Comparison of ENCODE assay signal across 16 cellular contexts in the genomic region with DNA sequence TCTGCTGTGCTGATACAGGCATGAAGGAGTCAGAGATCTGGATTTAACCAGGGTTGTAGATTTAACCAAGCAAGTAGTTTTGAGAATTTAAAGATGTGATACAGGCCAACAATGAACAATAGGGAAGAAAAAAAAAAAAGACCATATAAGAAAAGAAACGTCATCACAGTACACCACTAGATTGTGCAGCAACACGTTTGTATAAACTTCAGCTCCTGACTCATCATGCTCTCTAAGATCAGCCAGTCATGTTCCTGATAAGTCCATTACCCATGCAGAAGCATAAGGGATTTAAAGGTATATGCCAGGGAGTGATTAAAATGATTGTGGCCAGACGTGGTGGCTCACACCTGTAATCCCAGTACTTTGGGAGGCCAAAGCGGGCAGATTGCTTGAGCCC. TPM values are rescaled to one million over a fixed set of nuclear protein-coding genes. Genes with fewer than 3 reads are reported as not detected.
DNase-seq lines count a peak whose midpoint lies in the region; ATAC-seq and TF ChIP-seq lines count a peak whose summit lies in the region.
"Had no signal": no experiment of that assay in that cellular context is flagged by ENCODE, and none has a peak within 500 bp of the region (broad histone marks: within the 10 kb centered on the region; RNA-seq: fewer than 3 reads in every experiment).

No MANE protein-coding gene starts in this region.

- no peak overlapping the region for H3K9ac ChIP-seq in BLaER1 treated with 17β-estradiol and CSF1 and Interleukin-3, amounts not matched to agents 10 nM and 100 nM

- CTCF ChIA-PET in activated naive CD4-positive, alpha-beta T cell treated with anti-CD3 and anti-CD28 coated beads for 36 hours (lab: Charles Lee): interaction anchor here (0.9 kb wide), 1 partner anchor 9 kb away, joined by 4 read pairs; no protein-coding TSS in a partner anchor

- H3K27me3 Mint-ChIP-seq in activated naive CD4-positive, alpha-beta T cell treated with anti-CD3 and anti-CD28 coated beads for 36 hours (ENCODE audit: low read depth): peaks cover 22% of the 10 kb centered on the region

- intact Hi-C loops in posterior vena cava (cut with DNase I): no loop called here
- intact Hi-C loops in activated naive CD4-positive, alpha-beta T cell treated with anti-CD3 and anti-CD28 coated beads for 36 hours (cut with micrococcal nuclease): no loop called here

- no peak overlapping the region for H3K27ac ChIP-seq in BLaER1 treated with 17β-estradiol and CSF1 and Interleukin-3, amounts not matched to agents 10 nM and 100 nM

- H3K4me3 ChIP-seq in BLaER1 treated with 17β-estradiol and CSF1 and Interleukin-3, amounts not matched to agents 10 nM and 100 nM: no peak overlapping the region
- no peak overlapping the region for H3K4me3 ChIP-seq in astrocyte of the spinal cord (ENCODE audit: low read depth, low read length)

- ATAC-seq in HG03135 (IDR thresholded peaks at IDR 0.05; ENCODE audit: unreplicated experiment): no peak
- ATAC-seq in GM18870 (IDR thresholded peaks at IDR 0.05; ENCODE audit: unreplicated experiment): no peak
- ATAC-seq: stimulated activated naive CD8-positive, alpha-beta T cell treated with anti-CD3 and anti-CD28 coated beads, Interleukin-15, amount 100 ng/mL, for 72 hours had no signal

- H3K4me3 Mint-ChIP-seq in activated naive CD4-positive, alpha-beta T cell treated with anti-CD3 and anti-CD28 coated beads for 36 hours: no peak overlapping the region
- H3K4me3 Mint-ChIP-seq: activated CD4-positive, alpha-beta T cell treated with anti-CD3 and anti-CD28 coated beads, Interleukin-2, amount 10 ng/mL, durations not matched to agents 7 days and 5 days; CD14-positive monocyte; stimulated activated naive CD8-positive, alpha-beta T cell treated with anti-CD3 and anti-CD28 coated beads, Interleukin-15, amount 100 ng/mL, for 72 hours had no signal

- H3K36me3 ChIP-seq in BLaER1 treated with 17β-estradiol and CSF1 and Interleukin-3, amounts not matched to agents 10 nM and 100 nM: no peaks in the 10 kb centered on the region

- H3K27me3 ChIP-seq in BLaER1 treated with 17β-estradiol and CSF1 and Interleukin-3, amounts not matched to agents 10 nM and 100 nM: no peaks in the 10 kb centered on the region

- no peaks in the 10 kb centered on the region for H3K36me3 Mint-ChIP-seq in activated naive CD4-positive, alpha-beta T cell treated with anti-CD3 and anti-CD28 coated beads for 36 hours (ENCODE audit: low read depth)
- H3K36me3 Mint-ChIP-seq: CD14-positive monocyte had no signal

- DNase-seq in M059J (ENCODE audit: low read depth) (peak; percentile 76), astrocyte of the spinal cord (ENCODE audit: low read depth, low spot score) (peak; percentile 72), hepatic stellate cell (ENCODE audit: low spot score) (peak; percentile 8), posterior vena cava (ENCODE audit: low spot score) (no peak)
- DNase-seq in activated naive CD4-positive, alpha-beta T cell treated with anti-CD3 and anti-CD28 coated beads for 36 hours: no peak
- DNase-seq: activated CD4-positive, alpha-beta T cell treated with anti-CD3 and anti-CD28 coated beads, Interleukin-2, amount 10 ng/mL, durations not matched to agents 7 days and 5 days; KG1; kidney glomerular epithelial cell; NCI-H2081 treated with DMSO at 0.1 percent for 48 hours; stimulated activated naive CD8-positive, alpha-beta T cell treated with anti-CD3 and anti-CD28 coated beads, Interleukin-15, amount 100 ng/mL, for 72 hours; T-helper 1 cell had no signal

- no peaks in the 10 kb centered on the region for H3K4me1 Mint-ChIP-seq in activated naive CD4-positive, alpha-beta T cell treated with anti-CD3 and anti-CD28 coated beads for 36 hours (ENCODE audit: low read depth)
- H3K4me1 Mint-ChIP-seq: activated CD4-positive, alpha-beta T cell treated with anti-CD3 and anti-CD28 coated beads, Interleukin-2, amount 10 ng/mL, durations not matched to agents 7 days and 5 days; stimulated activated naive CD8-positive, alpha-beta T cell treated with anti-CD3 and anti-CD28 coated beads, Interleukin-15, amount 100 ng/mL, for 72 hours had no signal

- no peak overlapping the region for H3K27ac Mint-ChIP-seq in activated naive CD4-positive, alpha-beta T cell treated with anti-CD3 and anti-CD28 coated beads for 36 hours
- H3K27ac Mint-ChIP-seq: activated CD4-positive, alpha-beta T cell treated with anti-CD3 and anti-CD28 coated beads, Interleukin-2, amount 10 ng/mL, durations not matched to agents 7 days and 5 days; CD14-positive monocyte; stimulated activated naive CD8-positive, alpha-beta T cell treated with anti-CD3 and anti-CD28 coated beads, Interleukin-15, amount 100 ng/mL, for 72 hours had no signal

- H3K4me1 ChIP-seq in BLaER1 treated with 17β-estradiol and CSF1 and Interleukin-3, amounts not matched to agents 10 nM and 100 nM: peaks cover 8 to 15% (median 10%) of the 10 kb centered on the region in 10 experiments; a peak in 18 of 20 replicates

- H3K9me3 Mint-ChIP-seq in activated naive CD4-positive, alpha-beta T cell treated with anti-CD3 and anti-CD28 coated beads for 36 hours: no peaks in the 10 kb centered on the region
- H3K9me3 Mint-ChIP-seq: activated CD4-positive, alpha-beta T cell treated with anti-CD3 and anti-CD28 coated beads, Interleukin-2, amount 10 ng/mL, durations not matched to agents 7 days and 5 days; stimulated activated naive CD8-positive, alpha-beta T cell treated with anti-CD3 and anti-CD28 coated beads, Interleukin-15, amount 100 ng/mL, for 72 hours had no signal

- no peak for TF ChIP-seq CTCF in astrocyte of the spinal cord (IDR thresholded peaks at IDR 0.05; ENCODE audit: low read depth, low read length)

- H3K9me3 ChIP-seq in BLaER1 treated with 17β-estradiol and CSF1 and Interleukin-3, amounts not matched to agents 10 nM and 100 nM (replicated peaks in 1 of 11): no peaks in the 10 kb centered on the region; a peak in 1 of 22 replicates

- peak overlapping the region; percentile 25 to 65 (median 44); a peak in 19 of 22 replicates for H3K4me2 ChIP-seq in BLaER1 treated with 17β-estradiol and CSF1 and Interleukin-3, amounts not matched to agents 10 nM and 100 nM

- in situ Hi-C loops in astrocyte of the spinal cord (cut with HindIII; ENCODE audit: low sequenced_read_pairs): no loop called here

- H4K20me1 ChIP-seq in BLaER1 treated with 17β-estradiol and CSF1 and Interleukin-3, amounts not matched to agents 10 nM and 100 nM: no peaks in the 10 kb centered on the region

RNA-seq across cellular contexts. Expression of a gene that starts 22.3 kb away (rescaled TPM):
- not detected in 2 replicates for total RNA-seq in M059J (2014; rRNA removed; shearing (Covaris generic))
- under 1 TPM in 1 of 2 donors, not detected in 1; 0.74 TPM for total RNA-seq in posterior vena cava
- not detected for total RNA-seq in activated naive CD4-positive, alpha-beta T cell treated with anti-CD3 and anti-CD28 coated beads for 36 hours
- total RNA-seq: activated CD4-positive, alpha-beta T cell treated with anti-CD3 and anti-CD28 coated beads, Interleukin-2, amount 10 ng/mL, durations not matched to agents 7 days and 5 days had no signal

RNA-seq across cellular contexts. Expression of a gene that starts 32.8 kb away (rescaled TPM):
- 0.42 TPM in 1 of 2 replicates, not detected in the other for total RNA-seq in M059J (2014; rRNA removed; shearing (Covaris generic))
- total RNA-seq in posterior vena cava: under 1 TPM in 1 of 2 donors, not detected in 1; 0.28 TPM
- total RNA-seq in activated naive CD4-positive, alpha-beta T cell treated with anti-CD3 and anti-CD28 coated beads for 36 hours: not detected
- total RNA-seq: activated CD4-positive, alpha-beta T cell treated with anti-CD3 and anti-CD28 coated beads, Interleukin-2, amount 10 ng/mL, durations not matched to agents 7 days and 5 days; chondrocyte had no signal

Comparison
In these comparisons a context has a peak if more than half of its experiments do, and no peak if none do; other contexts are left out.
1. DNase-seq: peak in M059J (single experiment), astrocyte of the spinal cord (single experiment) and hepatic stellate cell (single experiment); none in posterior vena cava (single experiment) and activated naive CD4-positive, alpha-beta T cell treated with anti-CD3 and anti-CD28 coated beads for 36 hours (single experiment).